ENCODE assay signal across 8 cellular contexts in genomic region chr18:63138469-63139340, GRCh38.
DNase-seq lines count a peak whose midpoint lies in the region; ATAC-seq lines count a peak whose summit lies in the region.

No MANE protein-coding gene starts in this region.

- no peaks in the 10 kb centered on the region for H3K9me3 ChIP-seq in HAP-1

- H3K27me3 ChIP-seq in HAP-1 (ENCODE audit: low read depth), result no peaks in the 10 kb centered on the region

- H3K27ac ChIP-seq in substantia nigra (ENCODE audit: low read depth, low read length, poor library complexity, severe bottlenecking), result no peak overlapping the region

- peaks cover 9% of the 10 kb centered on the region for H3K4me1 ChIP-seq in HAP-1

- peak; percentile 41 to 56 for ATAC-seq in left cardiac atrium

- DNase-seq in activated CD8-positive, alpha-beta memory T cell treated with anti-CD3 and anti-CD28 coated beads for 24 hours, result peak; percentile 55
- DNase-seq in activated CD8-positive, alpha-beta memory T cell treated with anti-CD3 and anti-CD28 coated beads, Interleukin-2, amount 50 U/mL, for 4 hours, result no peak
- DNase-seq in HAP-1 (ENCODE audit: low spot score in 2 of 2) (peak; percentile 13 to 42), NCI-H2107 treated with DMSO at 0.1 percent for 48 hours (lab: John Stamatoyannopoulos, UW; ENCODE audit: unreplicated experiment) (peak; percentile 98), left cardiac atrium (no peak), substantia nigra (lab: John Stamatoyannopoulos, UW) (no peak), NCI-H1092 treated with DMSO at 0.1 percent for 48 hours (lab: John Stamatoyannopoulos, UW) (no peak), C1 segment of cervical spinal cord (lab: John Stamatoyannopoulos, UW) (no peak)

- intact Hi-C loops in left cardiac atrium (cut with DNase I), result loop anchor here in 1 of 2 donors (10.0 kb wide), 1 partner anchor 306 kb away; no protein-coding TSS in a partner anchor

- H3K4me3 ChIP-seq in HAP-1, result no peak overlapping the region

- H3K36me3 ChIP-seq in HAP-1 (replicated peaks), result no peaks in the 10 kb centered on the region

- in situ Hi-C loops in HAP-1 (cut with MboI; ENCODE audit: low sequenced_read_pairs), result loop anchor here (25.0 kb wide), 1 partner anchor 174 kb away; the partner anchor contains the start of gene BCL2

Comparison
In these comparisons a context has a peak if more than half of its experiments do, and no peak if none do; other contexts are left out.
1. DNase-seq: peak in activated CD8-positive, alpha-beta memory T cell treated with anti-CD3 and anti-CD28 coated beads for 24 hours (single experiment), HAP-1 (2 of 2) and NCI-H2107 treated with DMSO at 0.1 percent for 48 hours (single experiment); none in activated CD8-positive, alpha-beta memory T cell treated with anti-CD3 and anti-CD28 coated beads, Interleukin-2, amount 50 U/mL, for 4 hours (single experiment), left cardiac atrium (single experiment), substantia nigra (0 of 49), NCI-H1092 treated with DMSO at 0.1 percent for 48 hours (single experiment) and C1 segment of cervical spinal cord (0 of 14).